ENCODE assay signal across 8 cellular contexts in genomic region chr20:3174442-3175263, GRCh38. TPM values are rescaled to one million over a fixed set of nuclear protein-coding genes. Genes with fewer than 3 reads are reported as not detected.
DNase-seq lines count a peak whose midpoint lies in the region; ATAC-seq and TF ChIP-seq lines count a peak whose summit lies in the region.

No MANE protein-coding gene starts in this region.

- no peaks in the 10 kb centered on the region for H3K9me3 Mint-ChIP-seq in CD4-positive, alpha-beta T cell
- H3K9me3 Mint-ChIP-seq in central memory CD8-positive, alpha-beta T cell, result no peaks in the 10 kb centered on the region

- POLR2A ChIA-PET in CD4-positive, alpha-beta T cell (lab: Charles Lee), result no interaction called here

- peak overlapping the region; percentile 82 to 83 for H3K4me3 ChIP-seq in muscle layer of colon (ENCODE audit: low read depth in 1 of 2, low read length in 2 of 2)

- peaks cover 11% of the 10 kb centered on the region for H3K27me3 ChIP-seq in CD4-positive, alpha-beta T cell (ENCODE audit: control insufficient read depth, insufficient read depth, low read length)
- no peaks in the 10 kb centered on the region for H3K27me3 ChIP-seq in muscle layer of colon (ENCODE audit: control insufficient read depth in 1 of 2, insufficient read depth in 2 of 2, low read length in 2 of 2)

- no peaks in the 10 kb centered on the region for H3K36me3 Mint-ChIP-seq in CD4-positive, alpha-beta T cell (ENCODE audit: low read depth)
- peaks cover 17% of the 10 kb centered on the region for H3K36me3 Mint-ChIP-seq in central memory CD8-positive, alpha-beta T cell (ENCODE audit: insufficient read depth)

- no peak overlapping the region for H3K27ac ChIP-seq in CD4-positive, alpha-beta T cell (ENCODE audit: low read depth, low read length)
- H3K27ac ChIP-seq in muscle layer of colon (ENCODE audit: low read depth, low read length), result no peak overlapping the region

- H3K4me1 Mint-ChIP-seq in CD4-positive, alpha-beta T cell (ENCODE audit: low read depth), result peaks cover 20% of the 10 kb centered on the region
- H3K4me1 Mint-ChIP-seq in central memory CD8-positive, alpha-beta T cell, result peaks cover 15% of the 10 kb centered on the region

- H3K9me3 ChIP-seq in CD4-positive, alpha-beta T cell (ENCODE audit: control insufficient read depth, low read length), result no peaks in the 10 kb centered on the region
- no peaks in the 10 kb centered on the region for H3K9me3 ChIP-seq in muscle layer of colon (ENCODE audit: low read length)

- intact Hi-C loops in CD4-positive, alpha-beta T cell (cut with DNase I, micrococcal nuclease), result loop anchor here (2.0 to 5.0 kb wide), 5 partner anchors 16 to 102 kb away; partner anchors contain the start of genes FASTKD5 (in 1 of the 2), OXT (in 1 of the 2), SLC4A11 (in 1 of the 2) and UBOX5 (in 1 of the 2)

- H3K36me3 ChIP-seq in muscle layer of colon (ENCODE audit: insufficient read depth, low read length), result no peaks in the 10 kb centered on the region

- no peak for DNase-seq in CD4-positive, alpha-beta T cell
- DNase-seq in NAMALWA (ENCODE audit: low spot score), result peak; percentile 65
- DNase-seq in central memory CD8-positive, alpha-beta T cell (ENCODE audit: low spot score in 2 of 2), result no peak
- no peak for DNase-seq in stimulated activated CD4-positive, alpha-beta T cell treated with anti-CD3 and anti-CD28 coated beads, Interleukin-12 subunit alpha, Interleukin-12 subunit beta, amount 100 ng/mL, for 4 hours

- ATAC-seq in CD4-positive, alpha-beta T cell (ENCODE audit: poor library complexity), result no peak
- ATAC-seq in central memory CD8-positive, alpha-beta T cell (replicated peaks; ENCODE audit: extremely low read depth, poor library complexity, severe bottlenecking), result no peak
- ATAC-seq in GM21737 (IDR thresholded peaks at IDR 0.05; ENCODE audit: unreplicated experiment) (no peak), GM19023 (IDR thresholded peaks at IDR 0.05; ENCODE audit: unreplicated experiment) (no peak), HG02610 (IDR thresholded peaks at IDR 0.05; ENCODE audit: unreplicated experiment) (no peak)

- peaks cover 5% of the 10 kb centered on the region for H3K4me1 ChIP-seq in muscle layer of colon (ENCODE audit: insufficient read depth, low read length)

- H3K4me3 Mint-ChIP-seq in CD4-positive, alpha-beta T cell, result peak overlapping the region; percentile 87
- H3K4me3 Mint-ChIP-seq in central memory CD8-positive, alpha-beta T cell, result peak overlapping the region; percentile 79

- no peak for TF ChIP-seq CTCF in CD4-positive, alpha-beta T cell (IDR thresholded peaks at IDR 0.05)

- peak overlapping the region; percentile 22 for H3K9ac ChIP-seq in muscle layer of colon (ENCODE audit: low read length)

- H3K27ac Mint-ChIP-seq in CD4-positive, alpha-beta T cell, result peak overlapping the region; percentile 85
- no peak overlapping the region for H3K27ac Mint-ChIP-seq in central memory CD8-positive, alpha-beta T cell (ENCODE audit: low read depth)

- CTCF ChIA-PET in CD4-positive, alpha-beta T cell (lab: Charles Lee), result no interaction called here

- H3K27me3 Mint-ChIP-seq in CD4-positive, alpha-beta T cell, result peaks cover 27% of the 10 kb centered on the region
- H3K27me3 Mint-ChIP-seq in central memory CD8-positive, alpha-beta T cell, result peaks cover 31% of the 10 kb centered on the region

RNA-seq across cellular contexts. Expression of gene LZTS3, which starts 1.3 kb away (rescaled TPM):
- total RNA-seq in CD4-positive, alpha-beta T cell, result 10 to 100 TPM; 22.2 to 22.4 TPM

RNA-seq across cellular contexts. Expression of gene FASTKD5, which starts 15.0 kb away (rescaled TPM):
- 10 to 100 TPM; 37.9 to 38.7 TPM for total RNA-seq in CD4-positive, alpha-beta T cell

RNA-seq across cellular contexts. Expression of gene UBOX5, which starts 15.0 kb away (rescaled TPM):
- 10 to 100 TPM; 11.9 to 13.0 TPM for total RNA-seq in CD4-positive, alpha-beta T cell

RNA-seq across cellular contexts. Expression of gene DDRGK1, which starts 29.8 kb away (rescaled TPM):
- 10 to 100 TPM; 40.7 to 43.4 TPM for total RNA-seq in CD4-positive, alpha-beta T cell

RNA-seq across cellular contexts. Expression of gene ITPA, which starts 34.6 kb away (rescaled TPM):
- 10 to 100 TPM; 17.8 to 19.5 TPM for total RNA-seq in CD4-positive, alpha-beta T cell
